In the genomic region with DNA sequence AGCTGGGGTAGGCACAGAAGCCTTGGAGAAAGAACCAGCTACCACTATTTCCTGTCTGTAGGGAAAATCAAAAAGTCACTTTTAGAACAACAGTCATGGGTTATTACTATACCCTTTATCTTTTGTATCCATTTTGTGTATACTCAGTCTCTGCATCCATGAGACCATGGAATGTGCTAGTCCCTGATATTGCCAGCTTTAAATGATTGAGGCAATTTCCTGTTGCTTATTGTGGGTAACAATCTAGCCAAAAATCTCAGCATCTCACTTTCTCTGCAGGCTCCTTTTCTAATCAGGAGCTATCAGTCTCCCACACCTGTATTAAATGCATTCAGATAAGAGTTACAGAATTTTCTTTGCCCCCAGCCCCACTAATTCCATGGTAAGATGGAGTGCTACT, we compare ENCODE assay signal across 14 cellular contexts. TPM values are rescaled to one million over a fixed set of nuclear protein-coding genes. Genes with fewer than 3 reads are reported as not detected.
DNase-seq lines count a peak whose midpoint lies in the region; ATAC-seq and TF ChIP-seq lines count a peak whose summit lies in the region.
"Had no signal": no experiment of that assay in that cellular context is flagged by ENCODE, and none has a peak within 500 bp of the region (broad histone marks: within the 10 kb centered on the region; RNA-seq: fewer than 3 reads in every experiment).

No MANE protein-coding gene starts in this region.

- H3K4me1 Mint-ChIP-seq in activated naive CD8-positive, alpha-beta T cell treated with anti-CD3 and anti-CD28 coated beads, Interleukin-2, amount 10 ng/mL, durations not matched to agents 7 days and 5 days: peaks cover 36% of the 10 kb centered on the region
- H3K4me1 Mint-ChIP-seq in natural killer cell treated with Interleukin-12 subunit alpha and Interleukin-12 subunit beta and Interleukin-15 and Interleukin-18, amount 100 ng/mL, for 72 hours (ENCODE audit: low read depth in 2 of 2): peaks cover 36 to 46% of the 10 kb centered on the region in 2 donors

- H3K9me3 ChIP-seq in BLaER1 (peaks cover 14% of the 10 kb centered on the region), mucosa of descending colon (no peaks in the 10 kb centered on the region)
- H3K9me3 ChIP-seq: colonic mucosa had no signal

- H3K4me3 Mint-ChIP-seq in activated naive CD8-positive, alpha-beta T cell treated with anti-CD3 and anti-CD28 coated beads, Interleukin-2, amount 10 ng/mL, durations not matched to agents 7 days and 5 days: peak overlapping the region; percentile 65
- H3K4me3 Mint-ChIP-seq in natural killer cell treated with Interleukin-12 subunit alpha and Interleukin-12 subunit beta and Interleukin-15 and Interleukin-18, amount 100 ng/mL, for 72 hours: peak overlapping the region; percentile 79

- no peak overlapping the region for H3K9ac ChIP-seq in BLaER1

- no peak for ATAC-seq in activated naive CD8-positive, alpha-beta T cell treated with anti-CD3 and anti-CD28 coated beads, Interleukin-2, amount 10 ng/mL, durations not matched to agents 7 days and 5 days (ENCODE audit: low read depth)
- no peak for ATAC-seq in natural killer cell treated with Interleukin-12 subunit alpha and Interleukin-12 subunit beta and Interleukin-15 and Interleukin-18, amount 100 ng/mL, for 72 hours
- ATAC-seq in HG03139 (IDR thresholded peaks at IDR 0.05; ENCODE audit: unreplicated experiment): no peak
- no peak for ATAC-seq in mucosa of descending colon
- ATAC-seq in HG02973 (IDR thresholded peaks at IDR 0.05; ENCODE audit: unreplicated experiment): no peak

- H3K9me3 Mint-ChIP-seq in activated naive CD8-positive, alpha-beta T cell treated with anti-CD3 and anti-CD28 coated beads, Interleukin-2, amount 10 ng/mL, durations not matched to agents 7 days and 5 days: peaks cover 8% of the 10 kb centered on the region
- H3K9me3 Mint-ChIP-seq in natural killer cell treated with Interleukin-12 subunit alpha and Interleukin-12 subunit beta and Interleukin-15 and Interleukin-18, amount 100 ng/mL, for 72 hours: peaks cover 5% of the 10 kb centered on the region

- in situ Hi-C loops in GM13977 (cut with MboI; ENCODE audit: low pct_unique_long_range_greater_than_20kb, low sequenced_read_pairs, unreplicated experiment): no loop called here

- no peak overlapping the region for H3K27ac Mint-ChIP-seq in activated naive CD8-positive, alpha-beta T cell treated with anti-CD3 and anti-CD28 coated beads, Interleukin-2, amount 10 ng/mL, durations not matched to agents 7 days and 5 days
- peak overlapping the region; percentile 27 to 78 for H3K27ac Mint-ChIP-seq in natural killer cell treated with Interleukin-12 subunit alpha and Interleukin-12 subunit beta and Interleukin-15 and Interleukin-18, amount 100 ng/mL, for 72 hours

- POLR2A ChIA-PET in activated naive CD8-positive, alpha-beta T cell treated with anti-CD3 and anti-CD28 coated beads, Interleukin-2, amount 10 ng/mL, durations not matched to agents 7 days and 5 days (lab: Charles Lee): interaction anchor here (0.5 to 8.1 kb wide), 4 partner anchors 11 to 1922 kb away, joined by 3 to 132 read pairs (median 30); partner anchors contain the start of genes CDC25C and FAM53C

- H3K4me2 ChIP-seq in BLaER1: no peak overlapping the region

- peaks cover 16% of the 10 kb centered on the region for H3K36me3 Mint-ChIP-seq in activated naive CD8-positive, alpha-beta T cell treated with anti-CD3 and anti-CD28 coated beads, Interleukin-2, amount 10 ng/mL, durations not matched to agents 7 days and 5 days
- peaks cover 11% of the 10 kb centered on the region for H3K36me3 Mint-ChIP-seq in natural killer cell treated with Interleukin-12 subunit alpha and Interleukin-12 subunit beta and Interleukin-15 and Interleukin-18, amount 100 ng/mL, for 72 hours

- no peak overlapping the region for H3K27ac ChIP-seq in BLaER1
- H3K27ac ChIP-seq: colonic mucosa had no signal

- no peaks in the 10 kb centered on the region for H3K27me3 ChIP-seq in BLaER1
- H3K27me3 ChIP-seq: colonic mucosa had no signal

- H3K36me3 ChIP-seq in BLaER1 (peaks cover 52% of the 10 kb centered on the region), mucosa of descending colon (ENCODE audit: low read depth) (no peaks in the 10 kb centered on the region)
- H3K36me3 ChIP-seq: colonic mucosa had no signal

- DNase-seq in GM13977 (ENCODE audit: low spot score): peak; percentile 10
- DNase-seq in activated naive CD8-positive, alpha-beta T cell treated with anti-CD3 and anti-CD28 coated beads, Interleukin-2, amount 10 ng/mL, durations not matched to agents 7 days and 5 days: no peak
- no peak for DNase-seq in natural killer cell treated with Interleukin-12 subunit alpha and Interleukin-12 subunit beta and Interleukin-15 and Interleukin-18, amount 100 ng/mL, for 72 hours (ENCODE audit: low spot score)
- no peak for DNase-seq in NCI-H82 (lab: John Stamatoyannopoulos, UW)
- no peak for DNase-seq in mucosa of descending colon
- DNase-seq: activated gamma-delta T cell; colonic mucosa; NCI-H1930; stimulated activated CD4-positive, alpha-beta T cell treated with anti-CD3 and anti-CD28 coated beads, Interleukin-4, amount 100 ng/mL, for 24 hours; stimulated activated naive CD4-positive, alpha-beta T cell treated with Interleukin-2 at 50 U/mL for 16 hours had no signal

- no peaks in the 10 kb centered on the region for H3K27me3 Mint-ChIP-seq in activated naive CD8-positive, alpha-beta T cell treated with anti-CD3 and anti-CD28 coated beads, Interleukin-2, amount 10 ng/mL, durations not matched to agents 7 days and 5 days
- no peaks in the 10 kb centered on the region for H3K27me3 Mint-ChIP-seq in natural killer cell treated with Interleukin-12 subunit alpha and Interleukin-12 subunit beta and Interleukin-15 and Interleukin-18, amount 100 ng/mL, for 72 hours

- H4K20me1 ChIP-seq in BLaER1: peaks cover 65% of the 10 kb centered on the region

- H3K4me1 ChIP-seq in BLaER1 (peaks cover 16% of the 10 kb centered on the region), mucosa of descending colon (ENCODE audit: low read depth) (peaks cover 18% of the 10 kb centered on the region)
- H3K4me1 ChIP-seq: colonic mucosa had no signal

- TF ChIP-seq CTCF in GM13977 (IDR thresholded peaks at IDR 0.05; ENCODE audit: extremely low read depth, insufficient read depth, missing control alignments) (no peak), mucosa of descending colon (IDR thresholded peaks at IDR 0.05) (no peak)

- intact Hi-C loops in mucosa of descending colon (cut with DNase I, micrococcal nuclease): no loop called here

- H3K4me3 ChIP-seq in BLaER1: peak overlapping the region; percentile 87; the same call in 1 of the 2 replicates
- no peak overlapping the region for H3K4me3 ChIP-seq in mucosa of descending colon

RNA-seq across cellular contexts. Expression of gene KDM3B, which starts 1.0 kb away (rescaled TPM):
- 10 to 100 TPM; 63.0 to 70.8 TPM for total RNA-seq in activated naive CD8-positive, alpha-beta T cell treated with anti-CD3 and anti-CD28 coated beads, Interleukin-2, amount 10 ng/mL, durations not matched to agents 7 days and 5 days
- 10 to 100 TPM; 58.6 to 61.7 TPM for total RNA-seq in natural killer cell treated with Interleukin-12 subunit alpha and Interleukin-12 subunit beta and Interleukin-15 and Interleukin-18, amount 100 ng/mL, for 72 hours
- total RNA-seq in mucosa of descending colon: 10 to 100 TPM; 56.6 to 84.3 (median 71.7) TPM

RNA-seq across cellular contexts. Expression of gene FAM53C, which starts 13.5 kb away (rescaled TPM):
- 10 to 100 TPM; 29.3 to 31.2 TPM for total RNA-seq in activated naive CD8-positive, alpha-beta T cell treated with anti-CD3 and anti-CD28 coated beads, Interleukin-2, amount 10 ng/mL, durations not matched to agents 7 days and 5 days
- 10 to 100 TPM; 28.8 to 30.6 TPM for total RNA-seq in natural killer cell treated with Interleukin-12 subunit alpha and Interleukin-12 subunit beta and Interleukin-15 and Interleukin-18, amount 100 ng/mL, for 72 hours
- 10 to 100 TPM; 14.4 to 33.5 (median 14.5) TPM for total RNA-seq in mucosa of descending colon

RNA-seq across cellular contexts. Expression of gene CDC25C, which starts 19.9 kb away (rescaled TPM):
- total RNA-seq in activated naive CD8-positive, alpha-beta T cell treated with anti-CD3 and anti-CD28 coated beads, Interleukin-2, amount 10 ng/mL, durations not matched to agents 7 days and 5 days: 10 to 100 TPM; 11.9 to 13.2 TPM
- total RNA-seq in natural killer cell treated with Interleukin-12 subunit alpha and Interleukin-12 subunit beta and Interleukin-15 and Interleukin-18, amount 100 ng/mL, for 72 hours: 10 to 100 TPM in 1 of 2 donors, 1 to 10 TPM in 1; 5.5 to 14.0 TPM
- total RNA-seq in mucosa of descending colon: 1 to 10 TPM in 2 of 3 donors, under 1 TPM in 1; 0.79 to 4.1 (median 1.3) TPM
- total RNA-seq: mesenteric fat pad had no signal
